Comparison of ENCODE assay signal across 18 cellular contexts in the genomic region with DNA sequence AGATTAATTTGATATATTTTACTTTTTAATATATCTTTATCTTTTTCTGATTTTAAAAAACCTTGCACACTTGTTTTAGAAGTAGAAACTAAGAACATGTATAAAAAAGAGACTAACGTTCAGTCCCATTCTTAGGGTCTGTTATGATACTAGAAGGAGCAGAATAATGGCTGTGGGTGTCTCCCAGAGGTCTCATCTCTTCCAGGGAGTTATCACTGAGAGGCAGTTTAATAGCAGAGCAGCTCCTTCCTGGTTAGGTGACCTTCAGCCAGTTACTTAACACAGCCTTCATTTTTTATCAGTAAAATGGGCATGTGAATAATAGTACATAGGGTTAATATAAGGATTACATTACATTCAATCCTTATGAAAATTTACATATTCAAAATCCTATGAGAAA. TPM values are rescaled to one million over a fixed set of nuclear protein-coding genes. Genes with fewer than 3 reads are reported as not detected.
DNase-seq lines count a peak whose midpoint lies in the region; ATAC-seq, FAIRE-seq and TF ChIP-seq lines count a peak whose summit lies in the region.
"Had no signal": no experiment of that assay in that cellular context is flagged by ENCODE, and none has a peak within 500 bp of the region (broad histone marks: within the 10 kb centered on the region; RNA-seq: fewer than 3 reads in every experiment).

No MANE protein-coding gene starts in this region.

- no peaks in the 10 kb centered on the region for H3K27me3 Mint-ChIP-seq in CD4-positive, alpha-beta T cell
- H3K27me3 Mint-ChIP-seq in memory B cell (no peaks in the 10 kb centered on the region), WTC11 (ENCODE audit: low read depth) (no peaks in the 10 kb centered on the region)

- no peaks in the 10 kb centered on the region for H3K9me3 ChIP-seq in CD4-positive, alpha-beta T cell (ENCODE audit: control insufficient read depth, low read length)
- H3K9me3 ChIP-seq: SJSA1 had no signal

- peak overlapping the region; percentile 79 for H3K27ac Mint-ChIP-seq in CD4-positive, alpha-beta T cell
- H3K27ac Mint-ChIP-seq in memory B cell (peak overlapping the region; percentile 89), WTC11 (no peak overlapping the region)

- H3K27ac ChIP-seq in CD4-positive, alpha-beta T cell (ENCODE audit: low read depth, low read length) = no peak overlapping the region
- H3K27ac ChIP-seq: PC-9, SJSA1 had no signal

- TF ChIP-seq POLR2A in GM12891 (IDR thresholded peaks at IDR 0.05; ENCODE audit: low read depth, low read length) (no peak), Raji (IDR thresholded peaks at IDR 0.05; ENCODE audit: insufficient read depth, low read depth, low read length) (peak; percentile 39; the same call in 1 of the 2 replicates)

- H3K9me3 Mint-ChIP-seq in CD4-positive, alpha-beta T cell = no peaks in the 10 kb centered on the region
- no peaks in the 10 kb centered on the region for H3K9me3 Mint-ChIP-seq in memory B cell
- H3K9me3 Mint-ChIP-seq in WTC11 = no peaks in the 10 kb centered on the region

- H3K27me3 ChIP-seq in CD4-positive, alpha-beta T cell (ENCODE audit: control insufficient read depth, insufficient read depth, low read length) = no peaks in the 10 kb centered on the region
- H3K27me3 ChIP-seq: SJSA1 had no signal

- no peak for DNase-seq in CD4-positive, alpha-beta T cell
- DNase-seq in GM12891 (ENCODE audit: insufficient read length, low spot score) (no peak), memory B cell (ENCODE audit: low spot score in 2 of 2) (no peak), WTC11 (ENCODE audit: low spot score) (no peak), C1 segment of cervical spinal cord (lab: John Stamatoyannopoulos, UW) (no peak)
- no peak for DNase-seq in stimulated activated CD4-positive, alpha-beta T cell treated with anti-CD3 and anti-CD28 coated beads, Interleukin-15, amount 100 ng/mL, for 24 hours
- DNase-seq: ACHN, DND-41, GDM1, Kasumi-1, NCI-H1105 treated with DMSO at 0.1 percent for 48 hours, NCI-H187 treated with DMSO at 0.1 percent for 48 hours, NCI-H446, PC-9 had no signal

- intact Hi-C loops in CD4-positive, alpha-beta T cell (cut with DNase I, micrococcal nuclease) = no loop called here

- no peaks in the 10 kb centered on the region for H3K36me3 Mint-ChIP-seq in CD4-positive, alpha-beta T cell (ENCODE audit: low read depth)
- no peaks in the 10 kb centered on the region for H3K36me3 Mint-ChIP-seq in memory B cell
- no peaks in the 10 kb centered on the region for H3K36me3 Mint-ChIP-seq in WTC11

- no peak overlapping the region for H3K4me3 Mint-ChIP-seq in CD4-positive, alpha-beta T cell
- H3K4me3 Mint-ChIP-seq in memory B cell (no peak overlapping the region), WTC11 (no peak overlapping the region)

- H3K4me1 Mint-ChIP-seq in CD4-positive, alpha-beta T cell (ENCODE audit: low read depth) = peaks cover 8% of the 10 kb centered on the region
- H3K4me1 Mint-ChIP-seq in memory B cell (peaks cover 21% of the 10 kb centered on the region), WTC11 (no peaks in the 10 kb centered on the region)

- CTCF ChIA-PET in CD4-positive, alpha-beta T cell (lab: Charles Lee) = interaction anchor here (0.7 to 1.2 kb wide), 2 partner anchors 11 to 15 kb away, joined by 3 read pairs; no protein-coding TSS in a partner anchor
- CTCF ChIA-PET in WTC11 (lab: Charles Lee) = no interaction called here

- POLR2A ChIA-PET in CD4-positive, alpha-beta T cell (lab: Charles Lee) = interaction anchor here (0.5 kb wide), 1 partner anchor 14 kb away, joined by 3 read pairs; no protein-coding TSS in a partner anchor
- POLR2A ChIA-PET in WTC11 (lab: Charles Lee) = interaction anchor here (0.8 kb wide), 1 partner anchor 120 kb away, joined by 3 read pairs; no protein-coding TSS in a partner anchor

- no peak for FAIRE-seq in GM12891 (lab: Jason Lieb, UNC)
- FAIRE-seq: H1 had no signal

- ATAC-seq in CD4-positive, alpha-beta T cell (ENCODE audit: poor library complexity) = no peak
- ATAC-seq in memory B cell (ENCODE audit: low read depth) (no peak), WTC11 (no peak), GM18519 (IDR thresholded peaks at IDR 0.05; ENCODE audit: low FRiP score, unreplicated experiment) (no peak)

- no peak for TF ChIP-seq CTCF in CD4-positive, alpha-beta T cell (IDR thresholded peaks at IDR 0.05)
- no peak for TF ChIP-seq CTCF in WTC11 (IDR thresholded peaks at IDR 0.05)

TF ChIP-seq in GM12891, 5 proteins besides CTCF, POLR2A, EP300 and RAD21:
- TF ChIP-seq POLR2AphosphoS5 (IDR thresholded peaks at IDR 0.05; ENCODE audit: low read depth, low read length) = 0 out of 2 replicates have a peak, but pooled peaks have one; percentile 18
- no peak for TF ChIP-seq POU2F2 (IDR thresholded peaks at IDR 0.05; ENCODE audit: low read depth, low read length)

TF ChIP-seq in WTC11, 78 proteins besides CTCF, POLR2A, EP300 and RAD21:
- TF ChIP-seq JAZF1 (CRISPR knock-in tag; IDR thresholded peaks at IDR 0.05) = no peak
- TF ChIP-seq, protein P1, sequence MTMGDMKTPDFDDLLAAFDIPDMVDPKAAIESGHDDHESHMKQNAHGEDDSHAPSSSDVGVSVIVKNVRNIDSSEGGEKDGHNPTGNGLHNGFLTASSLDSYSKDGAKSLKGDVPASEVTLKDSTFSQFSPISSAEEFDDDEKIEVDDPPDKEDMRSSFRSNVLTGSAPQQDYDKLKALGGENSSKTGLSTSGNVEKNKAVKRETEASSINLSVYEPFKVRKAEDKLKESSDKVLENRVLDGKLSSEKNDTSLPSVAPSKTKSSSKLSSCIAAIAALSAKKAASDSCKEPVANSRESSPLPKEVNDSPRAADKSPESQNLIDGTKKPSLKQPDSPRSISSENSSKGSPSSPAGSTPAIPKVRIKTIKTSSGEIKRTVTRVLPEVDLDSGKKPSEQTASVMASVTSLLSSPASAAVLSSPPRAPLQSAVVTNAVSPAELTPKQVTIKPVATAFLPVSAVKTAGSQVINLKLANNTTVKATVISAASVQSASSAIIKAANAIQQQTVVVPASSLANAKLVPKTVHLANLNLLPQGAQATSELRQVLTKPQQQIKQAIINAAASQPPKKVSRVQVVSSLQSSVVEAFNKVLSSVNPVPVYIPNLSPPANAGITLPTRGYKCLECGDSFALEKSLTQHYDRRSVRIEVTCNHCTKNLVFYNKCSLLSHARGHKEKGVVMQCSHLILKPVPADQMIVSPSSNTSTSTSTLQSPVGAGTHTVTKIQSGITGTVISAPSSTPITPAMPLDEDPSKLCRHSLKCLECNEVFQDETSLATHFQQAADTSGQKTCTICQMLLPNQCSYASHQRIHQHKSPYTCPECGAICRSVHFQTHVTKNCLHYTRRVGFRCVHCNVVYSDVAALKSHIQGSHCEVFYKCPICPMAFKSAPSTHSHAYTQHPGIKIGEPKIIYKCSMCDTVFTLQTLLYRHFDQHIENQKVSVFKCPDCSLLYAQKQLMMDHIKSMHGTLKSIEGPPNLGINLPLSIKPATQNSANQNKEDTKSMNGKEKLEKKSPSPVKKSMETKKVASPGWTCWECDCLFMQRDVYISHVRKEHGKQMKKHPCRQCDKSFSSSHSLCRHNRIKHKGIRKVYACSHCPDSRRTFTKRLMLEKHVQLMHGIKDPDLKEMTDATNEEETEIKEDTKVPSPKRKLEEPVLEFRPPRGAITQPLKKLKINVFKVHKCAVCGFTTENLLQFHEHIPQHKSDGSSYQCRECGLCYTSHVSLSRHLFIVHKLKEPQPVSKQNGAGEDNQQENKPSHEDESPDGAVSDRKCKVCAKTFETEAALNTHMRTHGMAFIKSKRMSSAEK (CRISPR knock-in tag; IDR thresholded peaks at IDR 0.05; ENCODE audit: borderline replicate concordance) = no peak
- TF ChIP-seq, protein P2, sequence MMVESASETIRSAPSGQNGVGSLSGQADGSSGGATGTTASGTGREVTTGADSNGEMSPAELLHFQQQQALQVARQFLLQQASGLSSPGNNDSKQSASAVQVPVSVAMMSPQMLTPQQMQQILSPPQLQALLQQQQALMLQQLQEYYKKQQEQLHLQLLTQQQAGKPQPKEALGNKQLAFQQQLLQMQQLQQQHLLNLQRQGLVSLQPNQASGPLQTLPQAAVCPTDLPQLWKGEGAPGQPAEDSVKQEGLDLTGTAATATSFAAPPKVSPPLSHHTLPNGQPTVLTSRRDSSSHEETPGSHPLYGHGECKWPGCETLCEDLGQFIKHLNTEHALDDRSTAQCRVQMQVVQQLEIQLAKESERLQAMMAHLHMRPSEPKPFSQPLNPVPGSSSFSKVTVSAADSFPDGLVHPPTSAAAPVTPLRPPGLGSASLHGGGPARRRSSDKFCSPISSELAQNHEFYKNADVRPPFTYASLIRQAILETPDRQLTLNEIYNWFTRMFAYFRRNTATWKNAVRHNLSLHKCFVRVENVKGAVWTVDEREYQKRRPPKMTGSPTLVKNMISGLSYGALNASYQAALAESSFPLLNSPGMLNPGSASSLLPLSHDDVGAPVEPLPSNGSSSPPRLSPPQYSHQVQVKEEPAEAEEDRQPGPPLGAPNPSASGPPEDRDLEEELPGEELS (CRISPR knock-in tag; IDR thresholded peaks at IDR 0.05) = no peak
- no peak for TF ChIP-seq TEAD4 (CRISPR knock-in tag; IDR thresholded peaks at IDR 0.05)
- no peak for TF ChIP-seq IRF2 (CRISPR knock-in tag; IDR thresholded peaks at IDR 0.05; ENCODE audit: borderline replicate concordance, low read depth)
- TF ChIP-seq ZNF263 (CRISPR knock-in tag; IDR thresholded peaks at IDR 0.05; ENCODE audit: low read depth) = no peak
- TF ChIP-seq FOXP1 (CRISPR knock-in tag; IDR thresholded peaks at IDR 0.05; ENCODE audit: borderline replicate concordance) = no peak
- TF ChIP-seq, protein P3, sequence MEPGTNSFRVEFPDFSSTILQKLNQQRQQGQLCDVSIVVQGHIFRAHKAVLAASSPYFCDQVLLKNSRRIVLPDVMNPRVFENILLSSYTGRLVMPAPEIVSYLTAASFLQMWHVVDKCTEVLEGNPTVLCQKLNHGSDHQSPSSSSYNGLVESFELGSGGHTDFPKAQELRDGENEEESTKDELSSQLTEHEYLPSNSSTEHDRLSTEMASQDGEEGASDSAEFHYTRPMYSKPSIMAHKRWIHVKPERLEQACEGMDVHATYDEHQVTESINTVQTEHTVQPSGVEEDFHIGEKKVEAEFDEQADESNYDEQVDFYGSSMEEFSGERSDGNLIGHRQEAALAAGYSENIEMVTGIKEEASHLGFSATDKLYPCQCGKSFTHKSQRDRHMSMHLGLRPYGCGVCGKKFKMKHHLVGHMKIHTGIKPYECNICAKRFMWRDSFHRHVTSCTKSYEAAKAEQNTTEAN (CRISPR knock-in tag; IDR thresholded peaks at IDR 0.05) = no peak
- no peak for TF ChIP-seq NR1H2 (CRISPR knock-in tag; IDR thresholded peaks at IDR 0.05)

RNA-seq across cellular contexts. Expression of gene FBXO48, which starts 40.6 kb away (rescaled TPM):
- total RNA-seq in CD4-positive, alpha-beta T cell = under 1 TPM; 0.44 to 0.50 TPM
- 0.23 TPM for polyA plus RNA-seq in GM12891 (2012; ENCODE audit: low read depth, missing spikeins)
- 1.3 to 1.5 TPM (median 1.3 TPM) in 3 replicates for total RNA-seq in WTC11 (2021)

RNA-seq across cellular contexts. Expression of gene APLF, which starts 40.9 kb away (rescaled TPM):
- 1 to 10 TPM; 4.1 to 4.3 TPM for total RNA-seq in CD4-positive, alpha-beta T cell
- polyA plus RNA-seq in GM12891 (2012; ENCODE audit: low read depth, missing spikeins) = 0.85 TPM
- 2.7 to 4.0 TPM (median 3.9 TPM) in 3 replicates for total RNA-seq in WTC11 (2021)
